In genomic region chr14:22614240-22614799, GRCh38 we compare ENCODE assay signal across 10 cellular contexts. TPM values are rescaled to one million over a fixed set of nuclear protein-coding genes. Genes with fewer than 3 reads are reported as not detected.
DNase-seq lines count a peak whose midpoint lies in the region; ATAC-seq, FAIRE-seq and TF ChIP-seq lines count a peak whose summit lies in the region.
"Had no signal": no experiment of that assay in that cellular context is flagged by ENCODE, and none has a peak within 500 bp of the region (broad histone marks: within the 10 kb centered on the region; RNA-seq: fewer than 3 reads in every experiment).

No MANE protein-coding gene starts in this region.

- no peak overlapping the region for H2BK15ac ChIP-seq in IMR-90 (ENCODE audit: low read depth, low read length)
- no peak overlapping the region for H2BK15ac ChIP-seq in mesendoderm (replicated peaks; ENCODE audit: low read depth)

- H3K18ac ChIP-seq in IMR-90 (ENCODE audit: low read depth, low read length) (no peak overlapping the region), mesendoderm (ENCODE audit: low read length) (no peak overlapping the region)

- H3K27me3 ChIP-seq in BJ (ENCODE audit: control insufficient read depth, insufficient read depth, low read length) (no peaks in the 10 kb centered on the region), IMR-90 (ENCODE audit: control insufficient read depth, insufficient read depth, low read length) (no peaks in the 10 kb centered on the region), bronchial epithelial cell (ENCODE audit: control insufficient read depth, insufficient read depth, low read length) (no peaks in the 10 kb centered on the region), mesendoderm (ENCODE audit: insufficient read depth, low read length, poor library complexity) (no peaks in the 10 kb centered on the region)
- H3K27me3 ChIP-seq in CD4-positive, alpha-beta memory T cell (ENCODE audit: insufficient read depth, low read length), result no peaks in the 10 kb centered on the region

- TF ChIP-seq POLR2A in IMR-90 (IDR thresholded peaks at IDR 0.05; ENCODE audit: low read depth, low read length), result 0 out of 2 replicates have a peak, but pooled peaks have one; percentile 8

- no peak for TF ChIP-seq CTCF in BJ (IDR thresholded peaks at IDR 0.05; ENCODE audit: insufficient read depth, low read depth, low read length)
- no peak for TF ChIP-seq CTCF in IMR-90 (conservative IDR thresholded peaks at IDR 0.05; ENCODE audit: low read depth, low read length)
- no peak for TF ChIP-seq CTCF in bronchial epithelial cell (IDR thresholded peaks at IDR 0.05; ENCODE audit: insufficient read depth, low read length, severe bottlenecking)

- H2AFZ ChIP-seq in IMR-90 (replicated peaks; ENCODE audit: low read length, poor library complexity), result peak overlapping the region; percentile 38

- H3K9me3 Mint-ChIP-seq in CD4-positive, alpha-beta memory T cell, result peaks cover 0 to 2% (median 0%) of the 10 kb centered on the region in 8 donors
- H3K9me3 Mint-ChIP-seq: neural crest cell had no signal

- H3K4me1 Mint-ChIP-seq in CD4-positive, alpha-beta memory T cell, result no peaks in the 10 kb centered on the region

- peaks cover 14% of the 10 kb centered on the region for H3K36me3 ChIP-seq in BJ (ENCODE audit: control insufficient read depth, insufficient read depth, low read length)
- peaks cover 28% of the 10 kb centered on the region for H3K36me3 ChIP-seq in IMR-90 (ENCODE audit: control insufficient read depth, insufficient read depth, low read length)
- peaks cover 13% of the 10 kb centered on the region for H3K36me3 ChIP-seq in bronchial epithelial cell (ENCODE audit: control insufficient read depth, insufficient read depth, low read length)
- H3K36me3 ChIP-seq in mesendoderm (ENCODE audit: control insufficient read depth, insufficient read depth, low read length), result peaks cover 3% of the 10 kb centered on the region
- H3K36me3 ChIP-seq in CD4-positive, alpha-beta memory T cell (ENCODE audit: insufficient read depth, low read length), result peaks cover 18% of the 10 kb centered on the region

- H3K4me2 ChIP-seq in IMR-90 (ENCODE audit: low read depth, low read length), result peak overlapping the region; percentile 17; the same call in 1 of the 2 replicates
- no peak overlapping the region for H3K4me2 ChIP-seq in mesendoderm (ENCODE audit: low read length)

- in situ Hi-C loops in IMR-90 (cut with MboI; ENCODE audit: low sequenced_read_pairs), result no loop called here

- H4K8ac ChIP-seq in IMR-90 (ENCODE audit: low read depth in 2 of 2, low read length in 2 of 2) (no peak overlapping the region; a peak in 1 of 4 replicates), mesendoderm (ENCODE audit: low read depth, low read length) (no peak overlapping the region)

- H3K27me3 Mint-ChIP-seq in CD4-positive, alpha-beta memory T cell, result no peaks in the 10 kb centered on the region

- no peak overlapping the region for H2AK5ac ChIP-seq in IMR-90 (ENCODE audit: low read depth, low read length)
- H2AK5ac ChIP-seq in mesendoderm (ENCODE audit: low read length), result no peak overlapping the region

- peak; percentile 100 for DNase-seq in BJ (ENCODE audit: low read depth)
- DNase-seq in IMR-90, result peak; percentile 98
- DNase-seq in bronchial epithelial cell (ENCODE audit: low read depth), result peak; percentile 89
- peak; percentile 88 for DNase-seq in mesendoderm
- no peak for DNase-seq in CD4-positive, alpha-beta memory T cell
- DNase-seq in UCSD-AML1 (lab: John Stamatoyannopoulos, UW; ENCODE audit: unreplicated experiment), result no peak

- H3K23ac ChIP-seq in IMR-90 (ENCODE audit: low read depth, low read length) (no peak overlapping the region), mesendoderm (ENCODE audit: low read length) (no peak overlapping the region)

- H3K27ac ChIP-seq in IMR-90 (ENCODE audit: insufficient read depth, low read length) (no peak overlapping the region), mesendoderm (ENCODE audit: low read depth, low read length) (peak overlapping the region; percentile 45)
- no peak overlapping the region for H3K27ac ChIP-seq in CD4-positive, alpha-beta memory T cell (ENCODE audit: low read depth, low read length)
- H3K27ac ChIP-seq: VCaP had no signal

- H3K27ac Mint-ChIP-seq in CD4-positive, alpha-beta memory T cell, result peak overlapping the region in 2 of 7 donors; percentile 6 to 14

- no peak overlapping the region for H4K5ac ChIP-seq in IMR-90 (ENCODE audit: low read depth, low read length)
- no peak overlapping the region for H4K5ac ChIP-seq in mesendoderm (ENCODE audit: low read length)

- H2BK20ac ChIP-seq in IMR-90 (ENCODE audit: low read depth, low read length), result no peak overlapping the region

- CTCF ChIA-PET in BJ (lab: Yijun Ruan, JAX), result interaction anchor here (1.3 to 4.6 kb wide), 2 partner anchors 14 to 45 kb away, joined by 5 to 45 read pairs; partner anchors contain the start of gene ABHD4
- CTCF ChIA-PET in IMR-90 (lab: Yijun Ruan, JAX), result no interaction called here
- CTCF ChIA-PET in CD4-positive, alpha-beta memory T cell (lab: Charles Lee; ENCODE audit: partially characterized antibody), result interaction anchor here (1.3 kb wide), 1 partner anchor 16 kb away, joined by 3 read pairs; the partner anchor contains the start of gene ABHD4

- no peak overlapping the region for H2AK9ac ChIP-seq in IMR-90 (replicated peaks; ENCODE audit: low read depth, low read length, poor library complexity)

- WGBS in IMR-90 (ENCODE audit: extremely low coverage in 2 of 2, insufficient read length in 1 of 2), 2 experiments, result no CpG with 5 or more reads among the region's 6 CpGs
- WGBS in mesendoderm (ENCODE audit: extremely low coverage, insufficient coverage, low lambda C conversion rate), result no CpG with 5 or more reads among the region's 6 CpGs

- peaks cover 25 to 32% of the 10 kb centered on the region in 2 donors for H3K36me3 Mint-ChIP-seq in CD4-positive, alpha-beta memory T cell

- intact Hi-C loops in IMR-90 (cut with micrococcal nuclease), result no loop called here
- intact Hi-C loops in CD4-positive, alpha-beta memory T cell (cut with micrococcal nuclease), result no loop called here

- no peak for TF ChIP-seq RAD21 in IMR-90 (IDR thresholded peaks at IDR 0.05; ENCODE audit: low read length)

- no peak for FAIRE-seq in bronchial epithelial cell (lab: Jason Lieb, UNC)

- no peak overlapping the region for H3K4me3 Mint-ChIP-seq in CD4-positive, alpha-beta memory T cell
- H3K4me3 Mint-ChIP-seq: neural crest cell had no signal

- no peaks in the 10 kb centered on the region for H3K79me2 ChIP-seq in mesendoderm (ENCODE audit: control insufficient read depth, insufficient read depth, low read length)

- no peak overlapping the region for H3K56ac ChIP-seq in IMR-90 (ENCODE audit: extremely low read depth, insufficient read depth, low read length)
- H3K56ac ChIP-seq in mesendoderm (ENCODE audit: low read length), result no peak overlapping the region

- no peaks in the 10 kb centered on the region for H4K20me1 ChIP-seq in IMR-90 (ENCODE audit: insufficient read depth, low read length)

- no peak overlapping the region for H3K14ac ChIP-seq in IMR-90 (replicated peaks; ENCODE audit: low read depth, low read length)

- H2BK5ac ChIP-seq in IMR-90 (ENCODE audit: low read depth, low read length, poor library complexity, severe bottlenecking) (peak overlapping the region; percentile 41), mesendoderm (ENCODE audit: low read length) (no peak overlapping the region)

- no TSS peak for BruUV-seq in IMR-90 (replicated peaks; lab: Mats Ljungman, UMichigan)

- no peak overlapping the region for H4K91ac ChIP-seq in IMR-90 (ENCODE audit: insufficient read depth, low read depth, low read length)

- ATAC-seq in IMR-90 (ENCODE audit: low read depth) (peak; percentile 92), GM21528 (IDR thresholded peaks at IDR 0.05; ENCODE audit: low FRiP score, unreplicated experiment) (no peak), HG03159 (IDR thresholded peaks at IDR 0.05; ENCODE audit: unreplicated experiment) (no peak)

- dilution Hi-C loops in IMR-90 (cut with HindIII; ENCODE audit: low sequenced_read_pairs, unreplicated experiment), result no loop called here

- peak overlapping the region; percentile 55; the same call in 1 of the 2 replicates for H2BK120ac ChIP-seq in IMR-90 (ENCODE audit: low read depth, low read length)
- H2BK120ac ChIP-seq in mesendoderm (ENCODE audit: low read depth, low read length), result no peak overlapping the region

- POLR2A ChIA-PET in BJ (lab: Charles Lee), result interaction anchor here (0.7 kb wide), 1 partner anchor 352 kb away, joined by 21 read pairs; no protein-coding TSS in a partner anchor
- POLR2A ChIA-PET in IMR-90 (lab: Charles Lee; ENCODE audit: unreplicated experiment), result no interaction called here
- POLR2A ChIA-PET in CD4-positive, alpha-beta memory T cell (lab: Charles Lee; ENCODE audit: partially characterized antibody), result no interaction called here

- peaks cover 31% of the 10 kb centered on the region for H3K9me1 ChIP-seq in IMR-90 (ENCODE audit: insufficient read depth, low read length)

- no peak overlapping the region for H3K9ac ChIP-seq in IMR-90 (ENCODE audit: low read depth, low read length)
- no peak overlapping the region for H3K9ac ChIP-seq in mesendoderm (ENCODE audit: low read length)

- H3K79me1 ChIP-seq in IMR-90 (ENCODE audit: low read depth in 1 of 2, low read length in 2 of 2) (no peaks in the 10 kb centered on the region; a peak in 1 of 4 replicates), mesendoderm (ENCODE audit: low read length) (no peaks in the 10 kb centered on the region)

- H3K4ac ChIP-seq in IMR-90 (ENCODE audit: low read depth, low read length) (no peak overlapping the region; the same call in 1 of the 2 replicates), mesendoderm (ENCODE audit: low read depth, low read length) (no peak overlapping the region)

- H3K4me3 ChIP-seq in BJ (ENCODE audit: low read depth, low read length), result no peak overlapping the region
- H3K4me3 ChIP-seq in IMR-90 (ENCODE audit: insufficient read depth, low read depth, low read length), result no peak overlapping the region
- H3K4me3 ChIP-seq in bronchial epithelial cell (ENCODE audit: low read depth, low read length), result no peak overlapping the region
- no peak overlapping the region for H3K4me3 ChIP-seq in mesendoderm (ENCODE audit: low read length)
- H3K4me3 ChIP-seq in CD4-positive, alpha-beta memory T cell (ENCODE audit: low read length in 2 of 2), result no peak overlapping the region

- no peaks in the 10 kb centered on the region for H3K9me3 ChIP-seq in IMR-90 (ENCODE audit: control insufficient read depth, insufficient read depth, low read length)
- H3K9me3 ChIP-seq in CD4-positive, alpha-beta memory T cell (ENCODE audit: control insufficient read depth in 1 of 2, low read length in 2 of 2), result no peaks in the 10 kb centered on the region

- H3K4me1 ChIP-seq in IMR-90 (ENCODE audit: control insufficient read depth, insufficient read depth, low read length) (peaks cover 7% of the 10 kb centered on the region), mesendoderm (ENCODE audit: control insufficient read depth, low read depth, low read length) (no peaks in the 10 kb centered on the region)
- no peaks in the 10 kb centered on the region for H3K4me1 ChIP-seq in CD4-positive, alpha-beta memory T cell (ENCODE audit: insufficient read depth, low read length)

RNA-seq across cellular contexts. Expression of gene ABHD4, which starts 16.2 kb away (rescaled TPM):
- polyA plus RNA-seq in BJ (2011; rRNA removed) (77.2 and 115 TPM in 2 replicates), IMR-90 (2012; rRNA removed) (21.8 and 22.0 TPM in 2 replicates)
- 52.5 and 76.6 TPM in 2 replicates for polyA minus RNA-seq in BJ (2011; rRNA and poly(A)+ RNA removed)
- total RNA-seq in IMR-90 (2012; rRNA removed) (5.0 and 5.3 TPM in 2 replicates), bronchial epithelial cell (5.3 and 8.2 TPM in 2 replicates)
- 13.3 and 23.6 TPM in 2 replicates for polyA plus RNA-seq in IMR-90 (2012; cell fraction: cytosol; rRNA removed)
- 22.2 and 25.4 TPM in 2 replicates for polyA plus RNA-seq in IMR-90 (2012; cell fraction: nucleus; rRNA removed; ENCODE audit: low replicate concordance)
- 35.9 TPM for polyA plus RNA-seq in mesendoderm (2013, experiment 1 of 2)
- 31.8 TPM for polyA plus RNA-seq in mesendoderm (2013, experiment 2 of 2)
- total RNA-seq in CD4-positive, alpha-beta memory T cell, result 10 to 100 TPM; 18.8 to 22.4 TPM
- 10 to 100 TPM in 1 of 2 donors, 1 to 10 TPM in 1; 6.2 to 12.9 TPM for polyA plus RNA-seq in CD4-positive, alpha-beta memory T cell

RNA-seq across cellular contexts. Expression of gene DAD1, which starts 25.3 kb away (rescaled TPM):
- polyA plus RNA-seq in BJ (2011; rRNA removed) (383 and 576 TPM in 2 replicates), IMR-90 (2012; rRNA removed) (448 and 496 TPM in 2 replicates)
- 77.5 and 148 TPM in 2 replicates for polyA minus RNA-seq in BJ (2011; rRNA and poly(A)+ RNA removed)
- total RNA-seq in IMR-90 (2012; rRNA removed) (396 and 449 TPM in 2 replicates), bronchial epithelial cell (193 and 236 TPM in 2 replicates)
- 412 and 479 TPM in 2 replicates for polyA plus RNA-seq in IMR-90 (2012; cell fraction: cytosol; rRNA removed)
- 92.7 and 197 TPM in 2 replicates for polyA plus RNA-seq in IMR-90 (2012; cell fraction: nucleus; rRNA removed; ENCODE audit: low replicate concordance)
- 168 TPM for polyA plus RNA-seq in mesendoderm (2013, experiment 1 of 2)
- 167 TPM for polyA plus RNA-seq in mesendoderm (2013, experiment 2 of 2)
- 100 to 1,000 TPM; 110 to 124 TPM for total RNA-seq in CD4-positive, alpha-beta memory T cell
- polyA plus RNA-seq in CD4-positive, alpha-beta memory T cell, result 100 to 1,000 TPM; 602 to 735 TPM

RNA-seq across cellular contexts. Expression of gene OR6J1, which starts 29.8 kb away (rescaled TPM):
- polyA plus RNA-seq in BJ (2011; rRNA removed) (not detected in 2 replicates), IMR-90 (2012; rRNA removed) (not detected in 2 replicates)
- not detected in 2 replicates for polyA minus RNA-seq in BJ (2011; rRNA and poly(A)+ RNA removed)
- total RNA-seq in IMR-90 (2012; rRNA removed) (not detected in 2 replicates), bronchial epithelial cell (not detected in 2 replicates)
- not detected in 2 replicates for polyA plus RNA-seq in IMR-90 (2012; cell fraction: cytosol; rRNA removed)
- not detected in 2 replicates for polyA plus RNA-seq in IMR-90 (2012; cell fraction: nucleus; rRNA removed; ENCODE audit: low replicate concordance)
- polyA plus RNA-seq in mesendoderm (2013, experiment 1 of 2), result not detected
- polyA plus RNA-seq in mesendoderm (2013, experiment 2 of 2), result not detected
- total RNA-seq in CD4-positive, alpha-beta memory T cell, result not detected
- polyA plus RNA-seq in CD4-positive, alpha-beta memory T cell, result not detected
- total RNA-seq: neural crest cell had no signal

Comparison
In these comparisons a context has a peak if more than half of its experiments do, and no peak if none do; other contexts are left out.
1. DNase-seq: peak in BJ (single experiment), IMR-90 (single experiment), bronchial epithelial cell (single experiment) and mesendoderm (single experiment); none in CD4-positive, alpha-beta memory T cell (0 of 5) and UCSD-AML1 (single experiment).